ENCODE assay signal across 18 cellular contexts in the genomic region with DNA sequence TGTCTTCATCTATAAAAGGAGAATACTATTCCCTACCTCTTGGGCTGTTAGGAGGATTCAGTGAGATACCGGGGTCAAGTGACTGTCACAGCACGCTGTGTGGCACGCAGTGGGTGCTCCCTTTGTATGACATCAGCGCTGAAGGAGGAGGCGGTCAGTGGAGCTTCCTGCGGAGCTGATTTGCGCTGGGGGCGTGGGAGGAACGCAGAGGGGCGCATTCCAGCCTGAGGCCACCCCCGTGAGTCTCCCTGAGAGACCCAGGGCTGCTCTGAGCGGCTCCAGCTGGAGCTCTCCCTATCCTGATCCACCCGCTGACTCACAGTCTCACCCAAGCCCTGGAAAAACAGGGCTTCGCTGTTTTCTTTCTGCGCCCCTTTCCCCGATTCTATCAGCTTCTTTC. TPM values are rescaled to one million over a fixed set of nuclear protein-coding genes. Genes with fewer than 3 reads are reported as not detected.
DNase-seq lines count a peak whose midpoint lies in the region; ATAC-seq and TF ChIP-seq lines count a peak whose summit lies in the region.
"Had no signal": no experiment of that assay in that cellular context is flagged by ENCODE, and none has a peak within 500 bp of the region (broad histone marks: within the 10 kb centered on the region; RNA-seq: fewer than 3 reads in every experiment).

No MANE protein-coding gene starts in this region.

- H4K20me1 ChIP-seq in osteoblast (ENCODE audit: insufficient read depth, low read length) = no peaks in the 10 kb centered on the region

- H3K36me3 ChIP-seq in H7 (replicated peaks; ENCODE audit: control insufficient read depth, insufficient read depth, low read length) = no peaks in the 10 kb centered on the region
- no peaks in the 10 kb centered on the region for H3K36me3 ChIP-seq in liver (ENCODE audit: control insufficient read depth in 4 of 4, insufficient read depth in 3 of 4, low read depth in 1 of 4, low read length in 3 of 4)
- H3K36me3 ChIP-seq in sigmoid colon = no peaks in the 10 kb centered on the region
- H3K36me3 ChIP-seq in osteoblast (ENCODE audit: insufficient read depth, low read length) = no peaks in the 10 kb centered on the region

- H3K27ac ChIP-seq in liver (ENCODE audit: low read depth in 1 of 2, low read length in 2 of 2) (peak overlapping the region; percentile 31 to 67), sigmoid colon (peak overlapping the region; percentile 39 to 64 (median 44)), osteoblast (ENCODE audit: low read depth, low read length) (no peak overlapping the region)
- H3K27ac ChIP-seq: PC-9, VCaP had no signal

- TF ChIP-seq RAD21 in liver (IDR thresholded peaks at IDR 0.05) = no peak

- H3K79me2 ChIP-seq in osteoblast (ENCODE audit: insufficient read depth, low read length) = no peaks in the 10 kb centered on the region

- H3K4me1 ChIP-seq in liver (ENCODE audit: control insufficient read depth in 4 of 4, insufficient read depth in 4 of 4, low read length in 3 of 4) = no peaks in the 10 kb centered on the region
- no peaks in the 10 kb centered on the region for H3K4me1 ChIP-seq in sigmoid colon
- no peaks in the 10 kb centered on the region for H3K4me1 ChIP-seq in osteoblast (ENCODE audit: insufficient read depth, low read length)

- no peaks in the 10 kb centered on the region for H3K9me3 ChIP-seq in liver (ENCODE audit: control insufficient read depth in 4 of 4, low read length in 3 of 4)
- no peaks in the 10 kb centered on the region for H3K9me3 ChIP-seq in sigmoid colon
- no peaks in the 10 kb centered on the region for H3K9me3 ChIP-seq in osteoblast (ENCODE audit: low read depth, low read length)

- no peak for ATAC-seq in SK-N-SH treated with all-trans-retinoic acid at 6 μM for 48 hours

- H3K4me2 ChIP-seq in osteoblast (ENCODE audit: insufficient read depth, low read length) = no peak overlapping the region
- H3K4me2 ChIP-seq: PC-9 had no signal

- intact Hi-C loops in sigmoid colon (cut with DNase I) = no loop called here

- H3K27me3 ChIP-seq in H7 (ENCODE audit: control insufficient read depth, insufficient read depth, low read length) (no peaks in the 10 kb centered on the region), liver (ENCODE audit: control insufficient read depth in 4 of 4, insufficient read depth in 4 of 4, low read length in 3 of 4) (no peaks in the 10 kb centered on the region), sigmoid colon (no peaks in the 10 kb centered on the region), osteoblast (ENCODE audit: insufficient read depth, low read length) (peaks cover 20% of the 10 kb centered on the region)

- H3K9ac ChIP-seq in liver (ENCODE audit: low read depth in 1 of 2, low read length in 2 of 2) = no peak overlapping the region

- TF ChIP-seq CTCF in fibroblast of villous mesenchyme (IDR thresholded peaks at IDR 0.05; ENCODE audit: insufficient read depth, low read depth, low read length) (no peak), liver (IDR thresholded peaks at IDR 0.05; ENCODE audit: low read depth, low read length, missing input control) (no peak), sigmoid colon (IDR thresholded peaks at IDR 0.05) (no peak), osteoblast (IDR thresholded peaks at IDR 0.05; ENCODE audit: extremely low read depth, low read depth, low read length) (no peak)

- no peak for TF ChIP-seq POLR2A in sigmoid colon (IDR thresholded peaks at IDR 0.05)

- no peak overlapping the region for H2AFZ ChIP-seq in osteoblast (ENCODE audit: low read length)
- H2AFZ ChIP-seq: PC-9 had no signal

- 79% methylated on average over 16 of the region's 16 CpGs for WGBS in liver
- 77 to 86% methylated on average over 16 of the region's 16 CpGs for WGBS in sigmoid colon, 2 donors

- TF ChIP-seq EP300 in sigmoid colon (IDR thresholded peaks at IDR 0.05) = no peak

- H3K4me3 ChIP-seq in H7 (ENCODE audit: insufficient read depth, low read depth, low read length) (no peak overlapping the region), fibroblast of villous mesenchyme (ENCODE audit: low read depth, low read length) (no peak overlapping the region), liver (ENCODE audit: low read depth in 1 of 3, low read length in 3 of 3) (no peak overlapping the region), sigmoid colon (no peak overlapping the region), osteoblast (ENCODE audit: insufficient read depth, low read length) (no peak overlapping the region)
- H3K4me3 ChIP-seq: coronary artery, PC-9 had no signal

- DNase-seq in H7 (peak; percentile 67), fibroblast of villous mesenchyme (ENCODE audit: low read depth) (peak; percentile 58), sigmoid colon (peak; percentile 76), 8988T (no peak), osteoblast (ENCODE audit: insufficient read length, low spot score, missing footprints) (no peak)
- DNase-seq in activated CD4-positive, alpha-beta T cell treated with anti-CD3 and anti-CD28 coated beads, Interleukin-2, amount 50 U/mL, for 48 hours = no peak
- DNase-seq: ACHN; activated CD8-positive, alpha-beta memory T cell treated with anti-CD3 and anti-CD28 coated beads, Interleukin-2, amount 50 U/mL, for 48 hours; activated naive CD8-positive, alpha-beta T cell treated with anti-CD3 and anti-CD28 coated beads, Interleukin-2, amount 10 ng/mL, durations not matched to agents 7 days and 5 days; Calu3; GOT3; NCI-H1417 treated with DMSO at 0.1 percent for 48 hours; NCI-H510A treated with DMSO at 0.1 percent for 48 hours; PC-9 had no signal

TF ChIP-seq in liver, 16 proteins besides CTCF, POLR2A, EP300 and RAD21:
- TF ChIP-seq NR2F2 (IDR thresholded peaks at IDR 0.05) (peak; percentile 61), JUND (IDR thresholded peaks at IDR 0.05) (no peak), SP1 (IDR thresholded peaks at IDR 0.05) (peak; percentile 10), RXRA (IDR thresholded peaks at IDR 0.05) (peak; percentile 15 to 36)

TF ChIP-seq in SK-N-SH treated with all-trans-retinoic acid at 6 μM for 48 hours, 23 proteins besides CTCF, POLR2A, EP300 and RAD21 (continues in another document):
- TF ChIP-seq ZC3H10 (CRISPR knock-in tag; IDR thresholded peaks at IDR 0.05) (no peak), ZNF565 (CRISPR knock-in tag; conservative IDR thresholded peaks at IDR 0.05; ENCODE audit: low read depth) (no peak), PATZ1 (CRISPR knock-in tag; IDR thresholded peaks at IDR 0.05; ENCODE audit: borderline replicate concordance) (no peak), SNAI2 (CRISPR knock-in tag; IDR thresholded peaks at IDR 0.05) (no peak), TOX (CRISPR knock-in tag; IDR thresholded peaks at IDR 0.05; ENCODE audit: borderline replicate concordance) (no peak), BACH2 (CRISPR knock-in tag; IDR thresholded peaks at IDR 0.05; ENCODE audit: borderline replicate concordance) (no peak), ZFP30 (CRISPR knock-in tag; IDR thresholded peaks at IDR 0.05) (no peak), ZNF70 (CRISPR knock-in tag; IDR thresholded peaks at IDR 0.05) (no peak), ZFP3 (CRISPR knock-in tag; IDR thresholded peaks at IDR 0.05) (no peak), PPARA (CRISPR knock-in tag; IDR thresholded peaks at IDR 0.05; ENCODE audit: borderline replicate concordance) (no peak), ARNTL (CRISPR knock-in tag; IDR thresholded peaks at IDR 0.05; ENCODE audit: borderline replicate concordance, low read depth) (no peak)
- TF ChIP-seq, protein P1, sequence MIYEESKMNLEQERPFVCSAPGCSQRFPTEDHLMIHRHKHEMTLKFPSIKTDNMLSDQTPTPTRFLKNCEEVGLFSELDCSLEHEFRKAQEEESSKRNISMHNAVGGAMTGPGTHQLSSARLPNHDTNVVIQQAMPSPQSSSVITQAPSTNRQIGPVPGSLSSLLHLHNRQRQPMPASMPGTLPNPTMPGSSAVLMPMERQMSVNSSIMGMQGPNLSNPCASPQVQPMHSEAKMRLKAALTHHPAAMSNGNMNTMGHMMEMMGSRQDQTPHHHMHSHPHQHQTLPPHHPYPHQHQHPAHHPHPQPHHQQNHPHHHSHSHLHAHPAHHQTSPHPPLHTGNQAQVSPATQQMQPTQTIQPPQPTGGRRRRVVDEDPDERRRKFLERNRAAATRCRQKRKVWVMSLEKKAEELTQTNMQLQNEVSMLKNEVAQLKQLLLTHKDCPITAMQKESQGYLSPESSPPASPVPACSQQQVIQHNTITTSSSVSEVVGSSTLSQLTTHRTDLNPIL (CRISPR knock-in tag; IDR thresholded peaks at IDR 0.05; ENCODE audit: low read depth) = no peak
- TF ChIP-seq, protein P2, sequence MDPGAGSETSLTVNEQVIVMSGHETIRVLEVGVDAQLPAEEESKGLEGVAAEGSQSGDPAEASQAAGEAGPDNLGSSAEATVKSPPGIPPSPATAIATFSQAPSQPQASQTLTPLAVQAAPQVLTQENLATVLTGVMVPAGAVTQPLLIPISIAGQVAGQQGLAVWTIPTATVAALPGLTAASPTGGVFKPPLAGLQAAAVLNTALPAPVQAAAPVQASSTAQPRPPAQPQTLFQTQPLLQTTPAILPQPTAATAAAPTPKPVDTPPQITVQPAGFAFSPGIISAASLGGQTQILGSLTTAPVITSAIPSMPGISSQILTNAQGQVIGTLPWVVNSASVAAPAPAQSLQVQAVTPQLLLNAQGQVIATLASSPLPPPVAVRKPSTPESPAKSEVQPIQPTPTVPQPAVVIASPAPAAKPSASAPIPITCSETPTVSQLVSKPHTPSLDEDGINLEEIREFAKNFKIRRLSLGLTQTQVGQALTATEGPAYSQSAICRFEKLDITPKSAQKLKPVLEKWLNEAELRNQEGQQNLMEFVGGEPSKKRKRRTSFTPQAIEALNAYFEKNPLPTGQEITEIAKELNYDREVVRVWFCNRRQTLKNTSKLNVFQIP (CRISPR knock-in tag; IDR thresholded peaks at IDR 0.05; ENCODE audit: borderline replicate concordance, low read depth) = no peak

RNA-seq across cellular contexts. Expression of gene NEURL1B, which starts 24.3 kb away (rescaled TPM):
- total RNA-seq in H7 (2014; rRNA removed; shearing (Covaris generic)) = 4.7 and 7.5 TPM in 2 replicates
- total RNA-seq in fibroblast of villous mesenchyme = 2.9 and 4.3 TPM in 2 replicates
- total RNA-seq in liver = 10 to 100 TPM in 1 of 2 donors, 1 to 10 TPM in 1; 4.8 to 10.0 TPM
- 1 to 10 TPM; 1.5 to 6.3 TPM for polyA plus RNA-seq in liver
- total RNA-seq in sigmoid colon = 10 to 100 TPM; 32.9 to 53.2 (median 45.6) TPM
- 10 to 100 TPM; 12.6 to 29.6 (median 26.6) TPM for polyA plus RNA-seq in sigmoid colon
- total RNA-seq in osteoblast = 0.29 and 0.36 TPM in 2 replicates

Comparison
In these comparisons a context has a peak if more than half of its experiments do, and no peak if none do; other contexts are left out.
1. DNase-seq: peak in H7 (single experiment), fibroblast of villous mesenchyme (single experiment) and sigmoid colon (single experiment); none in activated CD4-positive, alpha-beta T cell treated with anti-CD3 and anti-CD28 coated beads, Interleukin-2, amount 50 U/mL, for 48 hours (0 of 2), 8988T (single experiment) and osteoblast (single experiment).